In the genomic region with DNA sequence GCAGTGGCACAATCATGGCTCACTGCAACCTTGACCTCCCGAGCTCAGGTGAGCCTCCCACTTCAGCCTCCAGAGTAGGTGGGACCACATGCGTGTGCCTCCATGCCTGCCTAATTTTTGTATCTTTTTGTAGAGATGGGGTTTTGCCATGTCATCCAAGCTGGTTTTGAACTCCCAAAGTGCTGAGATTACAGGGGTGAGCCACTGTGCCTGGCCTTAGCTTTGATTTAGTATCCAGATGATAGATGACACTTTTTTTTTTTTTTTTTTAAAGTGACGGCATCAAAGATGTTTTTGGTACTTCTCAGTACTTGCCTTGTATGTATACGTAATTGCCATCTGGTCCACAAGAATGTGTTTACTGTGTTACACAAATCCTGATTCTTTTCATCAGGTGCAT, we compare ENCODE assay signal across 1 cellular context.
TF ChIP-seq lines count a peak whose summit lies in the region.

No MANE protein-coding gene starts in this region.

TF ChIP-seq in K562, 482 proteins besides CTCF, POLR2A, EP300 and RAD21:
- TF ChIP-seq NFE2 (IDR thresholded peaks at IDR 0.05; ENCODE audit: low read depth), result peak; percentile 9; the same call in 1 of the 2 replicates
- 0 out of 2 replicates have a peak, but pooled peaks have one; percentile 45 for TF ChIP-seq ZNF384 (IDR thresholded peaks at IDR 0.05; ENCODE audit: low read depth, low read length)
- TF ChIP-seq RCOR1 (IDR thresholded peaks at IDR 0.05; ENCODE audit: borderline replicate concordance in 1 of 2, low read depth in 2 of 2, low read length in 2 of 2), result peak in 1 of 2 experiments; percentile 37; a peak in 1 of 4 replicates
- peak; percentile 22 for TF ChIP-seq MEIS2 (IDR thresholded peaks at IDR 0.05; ENCODE audit: partially characterized antibody)
- TF ChIP-seq ZNF316 (IDR thresholded peaks at IDR 0.05), result 0 out of 2 replicates have a peak, but pooled peaks have one; percentile 8
- TF ChIP-seq, protein P1, sequence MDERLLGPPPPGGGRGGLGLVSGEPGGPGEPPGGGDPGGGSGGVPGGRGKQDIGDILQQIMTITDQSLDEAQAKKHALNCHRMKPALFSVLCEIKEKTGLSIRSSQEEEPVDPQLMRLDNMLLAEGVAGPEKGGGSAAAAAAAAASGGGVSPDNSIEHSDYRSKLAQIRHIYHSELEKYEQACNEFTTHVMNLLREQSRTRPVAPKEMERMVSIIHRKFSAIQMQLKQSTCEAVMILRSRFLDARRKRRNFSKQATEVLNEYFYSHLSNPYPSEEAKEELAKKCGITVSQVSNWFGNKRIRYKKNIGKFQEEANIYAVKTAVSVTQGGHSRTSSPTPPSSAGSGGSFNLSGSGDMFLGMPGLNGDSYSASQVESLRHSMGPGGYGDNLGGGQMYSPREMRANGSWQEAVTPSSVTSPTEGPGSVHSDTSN (CRISPR knock-in tag; IDR thresholded peaks at IDR 0.05; ENCODE audit: low read depth), result no peak
- TF ChIP-seq, protein P1 (tag; conservative IDR thresholded peaks at IDR 0.05; ENCODE audit: low read depth), result peak; percentile 53
- no peak for TF ChIP-seq RAD51 (IDR thresholded peaks at IDR 0.05; ENCODE audit: borderline replicate concordance, low read depth)
- peak in 1 of 2 experiments; percentile 19; a peak in 1 of 4 replicates for TF ChIP-seq HDAC1 (IDR thresholded peaks at IDR 0.05)
- TF ChIP-seq KDM1A (IDR thresholded peaks at IDR 0.05), result peak; percentile 77 to 80
- TF ChIP-seq ZNF696 (CRISPR knock-in tag; conservative IDR thresholded peaks at IDR 0.05), result no peak
- TF ChIP-seq PHF20 (IDR thresholded peaks at IDR 0.05; ENCODE audit: partially characterized antibody), result no peak
